12 cellular contexts compared by ENCODE assay signal in the genomic region with DNA sequence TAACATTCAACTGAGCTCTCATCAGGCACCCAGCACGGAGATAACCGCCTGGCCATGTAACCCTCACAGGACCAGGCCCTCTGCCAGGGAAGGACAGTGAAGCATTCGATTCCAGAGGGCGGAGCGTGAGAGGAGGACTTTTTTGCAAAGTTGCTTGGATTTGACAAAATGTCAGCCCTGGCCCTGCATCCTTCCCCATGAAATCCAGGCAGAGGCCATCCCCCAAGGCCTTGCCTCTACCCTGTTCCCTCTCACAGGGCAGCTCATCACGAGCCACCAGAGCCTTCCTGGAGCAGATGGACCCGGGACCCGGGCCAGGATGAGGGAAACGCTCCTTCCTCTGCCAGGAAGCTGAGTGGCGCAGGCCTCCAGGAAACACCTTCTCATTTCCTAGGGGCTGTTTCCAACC. TPM values are rescaled to one million over a fixed set of nuclear protein-coding genes. Genes with fewer than 3 reads are reported as not detected.
DNase-seq lines count a peak whose midpoint lies in the region; ATAC-seq, FAIRE-seq and TF ChIP-seq lines count a peak whose summit lies in the region.
"Had no signal": no experiment of that assay in that cellular context is flagged by ENCODE, and none has a peak within 500 bp of the region (broad histone marks: within the 10 kb centered on the region; RNA-seq: fewer than 3 reads in every experiment).

No MANE protein-coding gene starts in this region.

- intact Hi-C loops in endothelial cell of umbilical vein (cut with micrococcal nuclease) (loop anchor here (1.0 to 2.0 kb wide), 2 partner anchors 17 to 49 kb away; partner anchors contain the start of gene CAMKK2), transverse colon (cut with DNase I; ENCODE audit: low total_unique reads) (no loop called here)

- in situ Hi-C loops in transverse colon (cut with MboI; ENCODE audit: low pct_ligation_motif_present in 1 of 4, low pct_unique_long_range_greater_than_20kb in 1 of 4, low sequenced_read_pairs in 3 of 4), result no loop called here

- H4K20me1 ChIP-seq in SK-N-SH (ENCODE audit: insufficient read depth) (peaks cover 4% of the 10 kb centered on the region; the same call in 1 of the 2 replicates), endothelial cell of umbilical vein (replicated peaks; ENCODE audit: control insufficient read depth, extremely low read depth, insufficient read depth, low read length) (no peaks in the 10 kb centered on the region)

- no peaks in the 10 kb centered on the region for H3K9me1 ChIP-seq in endothelial cell of umbilical vein (replicated peaks; ENCODE audit: control insufficient read depth, extremely low read depth, insufficient read depth, low read length)

- H3K4me3 ChIP-seq in SK-N-SH (ENCODE audit: low read depth in 2 of 2, low read length in 1 of 2) (no peak overlapping the region), endothelial cell of umbilical vein (replicated peaks in 1 of 3; ENCODE audit: insufficient read depth in 1 of 3, low read depth in 1 of 3, low read length in 3 of 3) (no peak overlapping the region), transverse colon (no peak overlapping the region)

- TF ChIP-seq POLR2A in endothelial cell of umbilical vein (IDR thresholded peaks at IDR 0.05; ENCODE audit: low read depth, low read length) (no peak), transverse colon (IDR thresholded peaks at IDR 0.05) (no peak)

- H2AFZ ChIP-seq in SK-N-SH (ENCODE audit: low read depth) (no peak overlapping the region), endothelial cell of umbilical vein (ENCODE audit: low read depth, low read length) (no peak overlapping the region)

- H3K9me3 ChIP-seq in SK-N-SH (no peaks in the 10 kb centered on the region), endothelial cell of umbilical vein (replicated peaks; ENCODE audit: control insufficient read depth, insufficient read depth, low read length) (no peaks in the 10 kb centered on the region), transverse colon (no peaks in the 10 kb centered on the region)

- H3K79me2 ChIP-seq in SK-N-SH (ENCODE audit: insufficient read depth), result peaks cover 17% of the 10 kb centered on the region; the same call in 1 of the 2 replicates
- H3K79me2 ChIP-seq in endothelial cell of umbilical vein (ENCODE audit: control insufficient read depth, insufficient read depth, low read length), result peaks cover 13% of the 10 kb centered on the region

- ATAC-seq in HG03159 (IDR thresholded peaks at IDR 0.05; ENCODE audit: unreplicated experiment) (no peak), HG03280 (IDR thresholded peaks at IDR 0.05; ENCODE audit: unreplicated experiment) (no peak)
- ATAC-seq: activated T-helper 17 cell treated with anti-CD3 and anti-CD28 coated beads, Interleukin-2, amount 50 U/mL, for 72 hours had no signal

- TF ChIP-seq RAD21 in SK-N-SH (IDR thresholded peaks at IDR 0.05; ENCODE audit: low read length), result no peak

- peaks cover 4% of the 10 kb centered on the region for H3F3A ChIP-seq in SK-N-SH (replicated peaks; ENCODE audit: insufficient read depth)

- H3K4me1 ChIP-seq in SK-N-SH (ENCODE audit: control insufficient read depth in 1 of 2, insufficient read depth in 2 of 2, low read depth in 1 of 2, low read length in 1 of 2) (peaks cover 4 to 17% of the 10 kb centered on the region in 2 experiments; a peak in 2 of 4 replicates), endothelial cell of umbilical vein (ENCODE audit: control insufficient read depth, extremely low read depth, insufficient read depth, low read length) (peaks cover 27% of the 10 kb centered on the region), transverse colon (no peaks in the 10 kb centered on the region)

- dilution Hi-C loops in endothelial cell of umbilical vein (cut with MboI; ENCODE audit: extremely low pct_ligation_motif_present, low sequenced_read_pairs), result no loop called here

- TF ChIP-seq CTCF in SK-N-SH (IDR thresholded peaks at IDR 0.05), result no peak
- no peak for TF ChIP-seq CTCF in endothelial cell of umbilical vein (IDR thresholded peaks at IDR 0.05; ENCODE audit: extremely low read depth in 1 of 2, insufficient read depth in 1 of 2, low read depth in 1 of 2, low read length in 2 of 2)
- no peak for TF ChIP-seq CTCF in transverse colon (IDR thresholded peaks at IDR 0.05)

- H3K27me3 ChIP-seq in SK-N-SH (ENCODE audit: insufficient read depth) (no peaks in the 10 kb centered on the region), endothelial cell of umbilical vein (ENCODE audit: control insufficient read depth in 2 of 2, insufficient read depth in 2 of 2, low read length in 2 of 2) (no peaks in the 10 kb centered on the region), transverse colon (no peaks in the 10 kb centered on the region)

- POLR2A ChIA-PET in SK-N-SH (lab: Yijun Ruan, JAX) (interaction anchor here (1.2 kb wide), 1 partner anchor 15 kb away, joined by 3 read pairs; no protein-coding TSS in a partner anchor), endothelial cell of umbilical vein (lab: Charles Lee) (no interaction called here)

- peak overlapping the region; percentile 47; the same call in 1 of the 2 replicates for H3K4me2 ChIP-seq in SK-N-SH
- no peak overlapping the region for H3K4me2 ChIP-seq in endothelial cell of umbilical vein (ENCODE audit: insufficient read depth, low read length)

- BruUV-seq in endothelial cell of umbilical vein (replicated peaks; lab: Mats Ljungman, UMichigan), result no TSS peak

- DNase-seq in SK-N-SH (peak; percentile 62), endothelial cell of umbilical vein (ENCODE audit: low read depth, low spot score) (peak; percentile 61), medulla oblongata (ENCODE audit: extremely low spot score) (peak; percentile 71), transverse colon (peak; percentile 23), NCI-H526 (lab: John Stamatoyannopoulos, UW) (no peak), UCSD-AML1 (lab: John Stamatoyannopoulos, UW; ENCODE audit: unreplicated experiment) (no peak)
- DNase-seq: DMS79 treated with DMSO at 0.1 percent for 48 hours, NCI-H1092, small intestine had no signal

- TF ChIP-seq EP300 in SK-N-SH (IDR thresholded peaks at IDR 0.05; ENCODE audit: borderline replicate concordance in 1 of 2, low read depth in 1 of 2, low read length in 1 of 2) (no peak), transverse colon (IDR thresholded peaks at IDR 0.05; ENCODE audit: low read depth) (no peak)

- CTCF ChIA-PET in SK-N-SH (lab: Yijun Ruan, JAX), result no interaction called here
- CTCF ChIA-PET in endothelial cell of umbilical vein (lab: Charles Lee), result interaction anchor here (1.0 to 1.2 kb wide), 2 partner anchors 8 to 18 kb away, joined by 4 to 7 read pairs; no protein-coding TSS in a partner anchor

- H3K36me3 ChIP-seq in SK-N-SH (replicated peaks in 1 of 2; ENCODE audit: control insufficient read depth in 1 of 2, insufficient read depth in 2 of 2, low read length in 1 of 2) (peaks cover 0 to 3% of the 10 kb centered on the region in 2 experiments), endothelial cell of umbilical vein (ENCODE audit: control insufficient read depth in 2 of 2, extremely low read depth in 1 of 2, insufficient read depth in 2 of 2, low read length in 2 of 2) (no peaks in the 10 kb centered on the region), transverse colon (no peaks in the 10 kb centered on the region)

- FAIRE-seq in endothelial cell of umbilical vein (lab: Jason Lieb, UNC), result peak; percentile 91
- FAIRE-seq: small intestine had no signal

- H3K9me2 ChIP-seq in SK-N-SH, result no peaks in the 10 kb centered on the region

- 50% methylated on average over 9 of the region's 10 CpGs for WGBS in SK-N-SH (ENCODE audit: low lambda C conversion rate)
- WGBS in transverse colon (ENCODE audit: low coverage in 1 of 2), 2 donors, result 67 to 90% methylated on average over 2 to 10 of the region's 10 CpGs

- H3K9ac ChIP-seq in SK-N-SH (peak overlapping the region; percentile 39), endothelial cell of umbilical vein (replicated peaks; ENCODE audit: extremely low read depth, insufficient read depth, low read length) (no peak overlapping the region)

- H3K27ac ChIP-seq in SK-N-SH (ENCODE audit: low read depth in 2 of 2, low read length in 1 of 2) (peak overlapping the region; percentile 56 to 64; a peak in 3 of 4 replicates), endothelial cell of umbilical vein (ENCODE audit: insufficient read depth, low read depth, low read length) (peak overlapping the region; percentile 65), transverse colon (peak overlapping the region in 1 of 4 donors; percentile 38)

TF ChIP-seq in SK-N-SH, 30 proteins besides CTCF, POLR2A, EP300 and RAD21 (continues in another document):
- TF ChIP-seq JUND (IDR thresholded peaks at IDR 0.05) (no peak), GABPA (IDR thresholded peaks at IDR 0.05; ENCODE audit: low read depth) (no peak), EZH2phosphoT487 (IDR thresholded peaks at IDR 0.05; ENCODE audit: borderline replicate concordance, low read depth) (no peak), RCOR1 (IDR thresholded peaks at IDR 0.05; ENCODE audit: low read length) (no peak), NRF1 (IDR thresholded peaks at IDR 0.05; ENCODE audit: low read depth, low read length) (no peak), SIN3A (IDR thresholded peaks at IDR 0.05; ENCODE audit: borderline replicate concordance, low read depth, low read length) (no peak)

TF ChIP-seq in endothelial cell of umbilical vein, 7 proteins besides CTCF, POLR2A, EP300 and RAD21:
- TF ChIP-seq FOS (IDR thresholded peaks at IDR 0.05; ENCODE audit: borderline replicate concordance, insufficient read depth, low read length) (no peak), POLR2AphosphoS5 (IDR thresholded peaks at IDR 0.05; ENCODE audit: insufficient read depth, low read depth, low read length) (peak; percentile 45), EZH2 (IDR thresholded peaks at IDR 0.05; ENCODE audit: borderline replicate concordance, low read depth, low read length, severe bottlenecking) (no peak), JUN (IDR thresholded peaks at IDR 0.05; ENCODE audit: borderline replicate concordance, insufficient read depth, insufficient read length, low read depth) (no peak)

RNA-seq across cellular contexts. Expression of gene CAMKK2, which starts 17.0 kb away (rescaled TPM):
- polyA plus RNA-seq in SK-N-SH (2012; rRNA removed) (23.6 and 24.5 TPM in 2 replicates), endothelial cell of umbilical vein (30.8 and 32.5 TPM in 2 replicates)
- polyA plus RNA-seq in SK-N-SH (2012; cell fraction: cytosol; rRNA removed), result 13.3 and 17.8 TPM in 2 replicates
- 39.4 and 39.9 TPM in 2 replicates for polyA plus RNA-seq in SK-N-SH (2012; cell fraction: nucleus; rRNA removed)
- total RNA-seq in endothelial cell of umbilical vein (41.8 and 45.0 TPM in 2 replicates), transverse colon (100 to 1,000 TPM in 1 of 4 donors, 10 to 100 TPM in 3; 17.5 to 155 (median 47.7) TPM)
- 28.4 and 31.0 TPM in 2 replicates for polyA plus RNA-seq in endothelial cell of umbilical vein (2011; cell fraction: cytosol; rRNA removed)
- 45.6 and 47.1 TPM in 2 replicates for polyA plus RNA-seq in endothelial cell of umbilical vein (2011; cell fraction: nucleus; rRNA removed)
- polyA plus RNA-seq in endothelial cell of umbilical vein (2012), result 33.3 and 39.7 TPM in 2 replicates
- 44.4 and 45.0 TPM in 2 replicates for polyA minus RNA-seq in endothelial cell of umbilical vein
- polyA minus RNA-seq in endothelial cell of umbilical vein (2011; cell fraction: cytosol; rRNA and poly(A)+ RNA removed), result 16.7 TPM
- polyA minus RNA-seq in endothelial cell of umbilical vein (2011; cell fraction: nucleus; rRNA and poly(A)+ RNA removed), result 31.2 and 32.0 TPM in 2 replicates

Comparison
In these comparisons a context has a peak if more than half of its experiments do, and no peak if none do; other contexts are left out.
1. DNase-seq: peak in SK-N-SH (single experiment), endothelial cell of umbilical vein (single experiment), medulla oblongata (single experiment) and transverse colon (single experiment); none in NCI-H526 (0 of 2) and UCSD-AML1 (single experiment).